ENCODE assay signal across 27 cellular contexts in the genomic region with DNA sequence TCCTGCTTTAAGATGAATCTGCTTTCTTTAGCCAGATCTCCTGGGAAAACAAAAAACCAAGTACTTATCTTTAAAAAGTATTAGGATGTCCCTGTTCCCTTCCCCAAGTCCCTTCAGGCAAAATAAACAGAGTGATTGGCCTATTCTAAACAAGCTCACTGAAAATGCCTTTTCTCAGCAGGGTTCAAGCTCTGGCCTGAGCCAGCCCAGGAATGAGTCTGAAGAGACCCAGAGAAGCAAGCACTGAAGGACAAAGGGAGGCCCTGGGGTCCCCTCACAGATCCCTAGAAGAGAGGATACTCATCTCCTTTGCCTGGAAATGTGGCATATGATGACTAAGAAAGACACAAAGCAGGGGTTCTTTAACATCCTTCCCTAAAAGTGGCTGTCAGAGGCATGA.
"Had no signal": no experiment of that assay in that cellular context is flagged by ENCODE, and none has a peak within 500 bp of the region (broad histone marks: within the 10 kb centered on the region; RNA-seq: fewer than 3 reads in every experiment).

No MANE protein-coding gene starts in this region.

- H3K4me2 ChIP-seq: smooth muscle cell had no signal

- ATAC-seq: activated CD4-positive, alpha-beta T cell treated with anti-CD3 and anti-CD28 coated beads for 36 hours; activated CD8-positive, alpha-beta memory T cell treated with anti-CD3 and anti-CD28 coated beads, Interleukin-2, amount 10 ng/mL, durations not matched to agents 7 days and 5 days; activated CD8-positive, alpha-beta T cell treated with anti-CD3 and anti-CD28 coated beads, Interleukin-2, amount 10 ng/mL, durations not matched to agents 7 days and 5 days; activated naive CD8-positive, alpha-beta T cell treated with anti-CD3 and anti-CD28 coated beads, Interleukin-2, amount 50 U/mL, for 24 hours; gastroesophageal sphincter; left lung; pancreas; stimulated activated naive B cell treated with anti-CD40 and anti-IgM and Interleukin-4, amounts not matched to agents 10 μg/mL and 1 μg/mL and 100 μg/mL, for 72 hours had no signal

- H3K4me1 ChIP-seq: gastroesophageal sphincter, left lung, pancreas, prostate gland, stomach, suprapubic skin, tibial artery had no signal

- H3K27ac ChIP-seq: gastroesophageal sphincter, left lung, pancreas, prostate gland, stomach, suprapubic skin, tibial artery had no signal

- DNase-seq: activated CD4-positive, alpha-beta T cell treated with anti-CD3 and anti-CD28 coated beads for 36 hours; activated CD4-positive, CD25-positive, alpha-beta regulatory T cell; activated CD8-positive, alpha-beta memory T cell treated with anti-CD3 and anti-CD28 coated beads, Interleukin-2, amount 10 ng/mL, durations not matched to agents 7 days and 5 days; activated CD8-positive, alpha-beta T cell treated with anti-CD3 and anti-CD28 coated beads, Interleukin-2, amount 10 ng/mL, durations not matched to agents 7 days and 5 days; activated naive CD8-positive, alpha-beta T cell treated with anti-CD3 and anti-CD28 coated beads, Interleukin-2, amount 50 U/mL, for 24 hours; activated T-cell treated with anti-CD3 and anti-CD28 coated beads, Interleukin-2, amount 50 U/mL, for 48 hours; amygdala; dermis blood vessel endothelial cell; effector CD4-positive, alpha-beta T cell; hypothalamus; kidney glomerular epithelial cell; left lung; naive B cell; nephron progenitor cell; nucleus accumbens; pancreas; retina; stimulated activated CD4-positive, alpha-beta T cell treated with anti-CD3 and anti-CD28 coated beads, Interleukin-1b, Interleukin-23, amount 100 ng/mL, for 48 hours; stimulated activated naive B cell treated with anti-CD40 and anti-IgM and Interleukin-4, amounts not matched to agents 10 μg/mL and 1 μg/mL and 100 μg/mL, for 72 hours; stomach; T-helper 1 cell; tibial artery had no signal

- H3K27me3 ChIP-seq: gastroesophageal sphincter, pancreas, stomach, suprapubic skin, tibial artery had no signal

- H3K4me3 ChIP-seq: gastroesophageal sphincter, left lung, pancreas, prostate gland, smooth muscle cell, stomach, suprapubic skin, tibial artery had no signal

- H3K9me3 ChIP-seq: gastroesophageal sphincter, left lung, pancreas, prostate gland, stomach, suprapubic skin, tibial artery had no signal

- H3K36me3 ChIP-seq: gastroesophageal sphincter, left lung, pancreas, prostate gland, stomach, suprapubic skin, tibial artery had no signal

- FAIRE-seq: colon, pancreas had no signal
